9 cellular contexts compared by ENCODE assay signal in genomic region chr6:116511424-116512131, GRCh38. TPM values are rescaled to one million over a fixed set of nuclear protein-coding genes. Genes with fewer than 3 reads are reported as not detected.
DNase-seq lines count a peak whose midpoint lies in the region; ATAC-seq, FAIRE-seq and TF ChIP-seq lines count a peak whose summit lies in the region.
"Had no signal": no experiment of that assay in that cellular context is flagged by ENCODE, and none has a peak within 500 bp of the region (broad histone marks: within the 10 kb centered on the region; RNA-seq: fewer than 3 reads in every experiment).

Gene CALHM5 (plus strand): TSS chr6:116511639. CDS start chr6:116511697, 58 bp downstream.

- H3K36me3 ChIP-seq in SJSA1 (peaks cover 6% of the 10 kb centered on the region; the same call in 1 of the 2 replicates), pancreas (no peaks in the 10 kb centered on the region)

- peak in 2 of 4 donors; percentile 23 to 28 for TF ChIP-seq CTCF in pancreas (IDR thresholded peaks at IDR 0.05)
- TF ChIP-seq CTCF in CD4-positive, alpha-beta T cell (IDR thresholded peaks at IDR 0.05) = no peak

- FAIRE-seq in pancreas (lab: Jason Lieb, UNC) = peak; percentile 56

- H3K4me1 ChIP-seq in SJSA1 (replicated peaks) (peaks cover 25% of the 10 kb centered on the region), pancreas (no peaks in the 10 kb centered on the region)

- H3K27ac Mint-ChIP-seq in CD4-positive, alpha-beta T cell = no peak within 1 kb of the TSS

- DNase-seq in H4 (ENCODE audit: low spot score) = peak; percentile 86
- peak; percentile 77 to 85 for DNase-seq in SJSA1 (ENCODE audit: low read depth in 1 of 2, low spot score in 2 of 2)
- peak; percentile 77 for DNase-seq in fibroblast of the conjunctiva (ENCODE audit: low read depth)
- peak in 1 of 6 donors; percentile 9 for DNase-seq in pancreas
- DNase-seq in cerebellar cortex (ENCODE audit: low spot score) = no peak
- DNase-seq in CD4-positive, alpha-beta T cell = no peak

- POLR2A ChIA-PET in CD4-positive, alpha-beta T cell (lab: Charles Lee) = no interaction called here

- intact Hi-C loops in pancreas (cut with DNase I) = no loop called here
- intact Hi-C loops in CD4-positive, alpha-beta T cell (cut with DNase I, micrococcal nuclease) = no loop called here

- H3K27me3 ChIP-seq in SJSA1 (replicated peaks) (no peaks in the 10 kb centered on the region), pancreas (no peaks in the 10 kb centered on the region)
- H3K27me3 ChIP-seq in CD4-positive, alpha-beta T cell (ENCODE audit: control insufficient read depth, insufficient read depth, low read length) = no peaks in the 10 kb centered on the region

- H3K4me3 Mint-ChIP-seq in CD4-positive, alpha-beta T cell = no peak within 1 kb of the TSS

- peak within 1 kb of the TSS; percentile 35 for H3K4me3 ChIP-seq in SJSA1
- no peak within 1 kb of the TSS for H3K4me3 ChIP-seq in pancreas

- H3K9me3 ChIP-seq in SJSA1 (replicated peaks) = no peaks in the 10 kb centered on the region; the same call in 1 of the 2 replicates
- no peaks in the 10 kb centered on the region for H3K9me3 ChIP-seq in pancreas
- no peaks in the 10 kb centered on the region for H3K9me3 ChIP-seq in CD4-positive, alpha-beta T cell (ENCODE audit: control insufficient read depth, low read length)

- no peaks in the 10 kb centered on the region for H3K27me3 Mint-ChIP-seq in CD4-positive, alpha-beta T cell

- CTCF ChIA-PET in CD4-positive, alpha-beta T cell (lab: Charles Lee) = no interaction called here

- ATAC-seq in pancreas (peak in 3 of 4 donors; percentile 64 to 84 (median 80)), HG03460 (IDR thresholded peaks at IDR 0.05; ENCODE audit: unreplicated experiment) (no peak), GM19395 (IDR thresholded peaks at IDR 0.05; ENCODE audit: unreplicated experiment) (no peak)
- ATAC-seq in CD4-positive, alpha-beta T cell (ENCODE audit: poor library complexity) = no peak

- H3K27ac ChIP-seq in SJSA1 = peak within 1 kb of the TSS; percentile 84
- H3K27ac ChIP-seq in pancreas = peak within 1 kb of the TSS in 2 of 4 donors; percentile 1 to 45
- H3K27ac ChIP-seq in CD4-positive, alpha-beta T cell (ENCODE audit: low read depth, low read length) = no peak within 1 kb of the TSS

- no peaks in the 10 kb centered on the region for H3K36me3 Mint-ChIP-seq in CD4-positive, alpha-beta T cell (ENCODE audit: low read depth)

- WGBS in pancreas, 2 donors = 45 to 49% methylated on average over 10 of the region's 10 CpGs

- H3K4me1 Mint-ChIP-seq in CD4-positive, alpha-beta T cell (ENCODE audit: low read depth) = no peaks in the 10 kb centered on the region

- peaks cover 8% of the 10 kb centered on the region for H3K9me3 Mint-ChIP-seq in CD4-positive, alpha-beta T cell

RNA-seq across cellular contexts. Expression of gene CALHM5, which starts in this region (rescaled TPM):
- total RNA-seq in H4 (2014; rRNA removed; shearing (Covaris generic)) = 7.1 and 8.7 TPM in 2 replicates
- total RNA-seq in SJSA1 (2014; rRNA removed; shearing (Covaris generic)) = 6.2 and 7.2 TPM in 2 replicates
- total RNA-seq in pancreas = under 1 TPM; 0.04 to 0.41 (median 0.13) TPM
- polyA plus RNA-seq in pancreas = under 1 TPM; 0.08 to 0.12 TPM
- total RNA-seq in CD4-positive, alpha-beta T cell = not detected
- total RNA-seq: activated CD8-positive, alpha-beta memory T cell treated with anti-CD3 and anti-CD28 coated beads for 36 hours had no signal

Comparison
In these comparisons a context has a peak if more than half of its experiments do, and no peak if none do; other contexts are left out.
1. Peak in ATAC-seq in pancreas; RNA of the gene not detected or under 1 TPM.
2. DNase-seq: peak in H4 (single experiment), SJSA1 (2 of 2) and fibroblast of the conjunctiva (single experiment); none in cerebellar cortex (single experiment) and CD4-positive, alpha-beta T cell (0 of 10).